ENCODE assay signal across 11 cellular contexts in the genomic region with DNA sequence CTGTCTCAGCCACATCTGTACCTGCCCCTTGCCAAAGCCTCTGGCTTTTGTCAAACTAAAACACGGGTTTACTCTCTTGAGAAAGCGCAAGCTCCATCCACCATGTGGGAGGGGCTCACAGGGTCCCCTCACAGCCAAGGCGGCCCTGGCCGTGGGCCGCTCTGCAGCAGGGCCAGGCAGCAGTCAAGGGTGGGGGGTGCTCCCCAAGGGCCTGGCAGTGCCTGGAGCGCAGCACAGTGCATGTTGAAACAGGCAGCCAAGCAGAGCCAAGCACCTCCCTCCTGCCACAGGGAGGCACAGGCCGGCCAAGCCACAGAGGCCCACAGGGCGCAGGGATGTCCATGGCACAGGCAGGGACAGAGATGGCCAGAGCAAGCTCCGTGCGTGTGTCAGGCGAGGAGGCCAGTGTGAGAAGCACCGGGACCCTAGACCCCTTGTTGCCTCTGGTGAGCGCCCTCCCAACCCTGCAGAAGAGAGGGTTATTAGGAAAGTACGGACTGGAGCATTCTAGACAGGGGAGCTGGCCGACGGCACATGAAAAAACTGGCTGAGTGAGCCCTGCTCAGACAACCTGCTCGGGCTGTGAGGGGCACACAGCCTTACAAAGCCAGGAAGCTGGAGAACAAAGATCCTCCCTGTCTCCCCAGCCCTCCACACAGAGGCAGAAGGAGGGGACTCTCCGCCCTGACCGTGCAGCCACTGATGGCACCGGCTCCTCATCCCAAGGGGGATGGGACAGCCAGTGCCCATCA. TPM values are rescaled to one million over a fixed set of nuclear protein-coding genes. Genes with fewer than 3 reads are reported as not detected.
DNase-seq lines count a peak whose midpoint lies in the region; ATAC-seq and TF ChIP-seq lines count a peak whose summit lies in the region.
"Had no signal": no experiment of that assay in that cellular context is flagged by ENCODE, and none has a peak within 500 bp of the region (broad histone marks: within the 10 kb centered on the region; RNA-seq: fewer than 3 reads in every experiment).

No MANE protein-coding gene starts in this region.

- DNase-seq in DMS79 (lab: John Stamatoyannopoulos, UW): peak; percentile 26
- DNase-seq in amygdala (lab: John Stamatoyannopoulos, UW): peak; percentile 11 to 94 (median 74)
- peak; percentile 43 to 79 (median 74) for DNase-seq in heart left ventricle
- DNase-seq in osteoblast (ENCODE audit: insufficient read length, low spot score, missing footprints): peak; percentile 97
- no peak for DNase-seq in GM19240 (ENCODE audit: insufficient read length, low spot score)
- DNase-seq in T1000 (lab: John Stamatoyannopoulos, UW): no peak
- no peak for DNase-seq in activated CD4-positive, alpha-beta T cell treated with anti-CD3 and anti-CD28 coated beads, Interleukin-2, amount 10 ng/mL, durations not matched to agents 7 days and 5 days
- DNase-seq: cerebellar nuclear complex, NCI-H69 had no signal

- peaks cover 10% of the 10 kb centered on the region for H3K4me1 Mint-ChIP-seq in activated CD4-positive, alpha-beta T cell treated with anti-CD3 and anti-CD28 coated beads, Interleukin-2, amount 10 ng/mL, durations not matched to agents 7 days and 5 days

- H3K4me3 ChIP-seq in heart left ventricle: peak overlapping the region in 2 of 12 donors; percentile 3 to 7
- peak overlapping the region; percentile 61 for H3K4me3 ChIP-seq in osteoblast (ENCODE audit: insufficient read depth, low read length)

- H2AFZ ChIP-seq in osteoblast (ENCODE audit: low read length): peak overlapping the region; percentile 83

- TF ChIP-seq CTCF in heart left ventricle (IDR thresholded peaks at IDR 0.05) (no peak), osteoblast (IDR thresholded peaks at IDR 0.05; ENCODE audit: extremely low read depth, low read depth, low read length) (no peak)

- peaks cover 0 to 12% (median 1%) of the 10 kb centered on the region in 12 donors for H3K4me1 ChIP-seq in heart left ventricle
- H3K4me1 ChIP-seq in osteoblast (ENCODE audit: insufficient read depth, low read length): peaks cover 8% of the 10 kb centered on the region

- H3K4me3 Mint-ChIP-seq in activated CD4-positive, alpha-beta T cell treated with anti-CD3 and anti-CD28 coated beads, Interleukin-2, amount 10 ng/mL, durations not matched to agents 7 days and 5 days: no peak overlapping the region

- no peaks in the 10 kb centered on the region for H3K79me2 ChIP-seq in osteoblast (ENCODE audit: insufficient read depth, low read length)

- H3K9me3 Mint-ChIP-seq in activated CD4-positive, alpha-beta T cell treated with anti-CD3 and anti-CD28 coated beads, Interleukin-2, amount 10 ng/mL, durations not matched to agents 7 days and 5 days: no peaks in the 10 kb centered on the region

- no peak overlapping the region for H3K27ac Mint-ChIP-seq in activated CD4-positive, alpha-beta T cell treated with anti-CD3 and anti-CD28 coated beads, Interleukin-2, amount 10 ng/mL, durations not matched to agents 7 days and 5 days

- POLR2A ChIA-PET in activated CD4-positive, alpha-beta T cell treated with anti-CD3 and anti-CD28 coated beads, Interleukin-2, amount 10 ng/mL, durations not matched to agents 7 days and 5 days (lab: Charles Lee): no interaction called here

- TF ChIP-seq POLR2A in heart left ventricle (IDR thresholded peaks at IDR 0.05): no peak

- no peaks in the 10 kb centered on the region for H3K36me3 Mint-ChIP-seq in activated CD4-positive, alpha-beta T cell treated with anti-CD3 and anti-CD28 coated beads, Interleukin-2, amount 10 ng/mL, durations not matched to agents 7 days and 5 days (ENCODE audit: low read depth)

- peak; percentile 90 to 94 (median 93) for ATAC-seq in heart left ventricle
- no peak for ATAC-seq in GM18873 (IDR thresholded peaks at IDR 0.05; ENCODE audit: low FRiP score, unreplicated experiment)
- ATAC-seq: activated CD4-positive, CD25-positive, alpha-beta regulatory T cell treated with anti-CD3 and anti-CD28 coated beads, Interleukin-2, amount 50 U/mL, for 24 hours had no signal

- H3K36me3 ChIP-seq in heart left ventricle: no peaks in the 10 kb centered on the region
- H3K36me3 ChIP-seq in osteoblast (ENCODE audit: insufficient read depth, low read length): no peaks in the 10 kb centered on the region

- intact Hi-C loops in heart left ventricle (cut with DNase I): no loop called here

- H3K4me2 ChIP-seq in osteoblast (ENCODE audit: insufficient read depth, low read length): peak overlapping the region; percentile 71

- H3K27me3 ChIP-seq in heart left ventricle (no peaks in the 10 kb centered on the region), osteoblast (ENCODE audit: insufficient read depth, low read length) (no peaks in the 10 kb centered on the region)

- no peaks in the 10 kb centered on the region for H3K27me3 Mint-ChIP-seq in activated CD4-positive, alpha-beta T cell treated with anti-CD3 and anti-CD28 coated beads, Interleukin-2, amount 10 ng/mL, durations not matched to agents 7 days and 5 days

- 28 to 46% (median 33%) methylated on average over 13 to 20 of the region's 20 CpGs for WGBS in heart left ventricle, 4 donors

- CTCF ChIA-PET in activated CD4-positive, alpha-beta T cell treated with anti-CD3 and anti-CD28 coated beads, Interleukin-2, amount 10 ng/mL, durations not matched to agents 7 days and 5 days (lab: Charles Lee): no interaction called here

- H4K20me1 ChIP-seq in osteoblast (ENCODE audit: insufficient read depth, low read length): no peaks in the 10 kb centered on the region

- H3K9me3 ChIP-seq in heart left ventricle (no peaks in the 10 kb centered on the region), osteoblast (ENCODE audit: low read depth, low read length) (no peaks in the 10 kb centered on the region)

- H3K27ac ChIP-seq in heart left ventricle (peak overlapping the region in 7 of 12 donors; percentile 15 to 85 (median 43)), osteoblast (ENCODE audit: low read depth, low read length) (no peak overlapping the region)

RNA-seq across cellular contexts. Expression of gene FAM53A, which starts 39.0 kb away (rescaled TPM):
- total RNA-seq in heart left ventricle (1 to 10 TPM in 4 of 9 donors, under 1 TPM in 5; 0.42 to 2.3 (median 0.99) TPM), osteoblast (3.8 and 4.3 TPM in 2 replicates)
- 1 to 10 TPM in 1 of 2 donors, under 1 TPM in 1; 0.88 to 1.4 TPM for polyA plus RNA-seq in heart left ventricle
- total RNA-seq in activated CD4-positive, alpha-beta T cell treated with anti-CD3 and anti-CD28 coated beads, Interleukin-2, amount 10 ng/mL, durations not matched to agents 7 days and 5 days: 1 to 10 TPM in 1 of 2 experiments, under 1 TPM in 1; 0.99 to 1.6 TPM

Comparison
In these comparisons a context has a peak if more than half of its experiments do, and no peak if none do; other contexts are left out.
1. DNase-seq: peak in DMS79 (single experiment), amygdala (56 of 56), heart left ventricle (5 of 5) and osteoblast (single experiment); none in GM19240 (single experiment), T1000 (single experiment) and activated CD4-positive, alpha-beta T cell treated with anti-CD3 and anti-CD28 coated beads, Interleukin-2, amount 10 ng/mL, durations not matched to agents 7 days and 5 days (single experiment).